Comparison of ENCODE assay signal across 2 cellular contexts in the genomic region with DNA sequence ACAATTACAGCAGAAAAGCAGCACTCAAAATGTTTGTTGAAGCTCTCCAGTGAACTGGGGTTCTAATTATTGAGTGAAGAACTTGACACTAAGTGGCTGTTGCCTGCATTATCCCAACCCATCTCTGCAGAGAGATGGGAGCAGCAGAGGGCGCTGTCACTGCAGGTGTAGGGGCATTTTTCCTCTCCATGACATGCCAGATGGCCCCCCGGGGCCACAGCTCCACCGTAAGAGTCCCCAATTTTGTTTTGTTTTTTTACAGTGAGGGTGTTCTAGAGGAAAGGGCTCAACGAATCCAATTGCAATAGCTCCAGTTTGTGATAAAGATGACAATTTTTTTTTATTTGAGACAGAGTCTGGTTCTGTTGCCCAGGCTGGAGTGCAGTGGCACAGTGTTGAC.
TF ChIP-seq lines count a peak whose summit lies in the region.

No MANE protein-coding gene starts in this region.

TF ChIP-seq in HEK293T, 16 proteins besides CTCF, POLR2A, EP300 and RAD21 (continued from another document):
- no peak for TF ChIP-seq SUZ12 (IDR thresholded peaks at IDR 0.05)

TF ChIP-seq in GM12878, 131 proteins besides CTCF, POLR2A, EP300 and RAD21 (continued from another document):
- TF ChIP-seq YY1 (IDR thresholded peaks at IDR 0.05; ENCODE audit: low read depth, low read length): peak; percentile 63; the same call in 1 of the 2 replicates
- TF ChIP-seq ZBED1 (IDR thresholded peaks at IDR 0.05; ENCODE audit: borderline replicate concordance): no peak
- TF ChIP-seq SMC3 (IDR thresholded peaks at IDR 0.05; ENCODE audit: borderline replicate concordance, low read length): peak; percentile 63; the same call in 1 of the 2 replicates
